2 cellular contexts compared by ENCODE assay signal in the genomic region with DNA sequence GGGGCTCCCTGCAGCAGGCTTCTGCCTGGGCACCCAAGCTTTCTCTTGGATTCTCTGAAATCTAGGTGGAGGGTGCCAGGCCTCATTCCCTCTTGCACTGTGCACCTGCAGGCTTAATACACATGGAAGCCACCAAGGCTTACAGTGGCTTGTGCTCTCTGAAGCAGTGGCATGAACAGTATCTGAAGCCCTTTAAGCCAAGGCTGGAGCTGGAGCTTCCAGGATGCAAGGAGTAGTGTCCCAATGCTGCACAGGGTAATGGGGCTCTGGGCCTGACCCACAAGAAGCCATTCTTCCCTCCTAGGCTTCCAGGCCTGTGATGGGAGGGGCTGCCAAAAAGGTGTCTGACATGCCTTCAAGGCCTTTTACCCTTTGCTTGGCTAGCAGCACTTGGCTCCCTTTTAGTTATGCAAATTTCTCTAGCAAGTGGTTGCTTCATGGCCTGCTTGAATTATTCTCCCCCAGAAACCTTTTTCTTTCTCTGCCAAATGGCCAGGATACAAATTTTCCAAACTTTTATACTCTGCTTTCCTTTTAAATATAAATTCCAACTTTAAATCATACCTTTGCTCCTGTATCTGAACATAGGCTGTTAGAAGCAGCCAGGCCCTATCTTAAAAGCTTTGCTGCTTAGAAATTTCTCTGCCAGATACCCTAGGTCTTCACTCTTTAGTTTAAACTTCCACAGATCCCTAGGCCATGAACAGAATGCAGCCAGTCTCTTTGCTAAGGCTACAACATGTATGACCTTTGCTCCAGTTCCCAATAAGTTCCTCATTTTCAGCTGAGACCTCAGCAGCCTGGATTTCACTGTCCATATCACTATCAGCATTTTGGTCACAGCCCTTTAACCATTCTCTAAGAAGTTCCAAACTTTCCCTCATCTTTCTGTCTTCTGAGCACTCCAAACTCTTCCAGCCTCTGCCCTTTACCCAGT.
TF ChIP-seq lines count a peak whose summit lies in the region.

No MANE protein-coding gene starts in this region.

TF ChIP-seq in IMR-90, 13 proteins besides CTCF, POLR2A, EP300 and RAD21:
- TF ChIP-seq FOS (IDR thresholded peaks at IDR 0.05; ENCODE audit: low read depth, low read length) (no peak), ELK1 (IDR thresholded peaks at IDR 0.05; ENCODE audit: borderline replicate concordance, low read depth, low read length) (no peak), NFE2L2 (IDR thresholded peaks at IDR 0.05; ENCODE audit: low read depth, low read length) (no peak)

TF ChIP-seq in GM12878, 131 proteins besides CTCF, POLR2A, EP300 and RAD21:
- TF ChIP-seq E2F8 (IDR thresholded peaks at IDR 0.05; ENCODE audit: low read depth, partially characterized antibody): no peak
- no peak for TF ChIP-seq CHD1 (IDR thresholded peaks at IDR 0.05; ENCODE audit: low read depth, low read length)
- no peak for TF ChIP-seq STAT3 (IDR thresholded peaks at IDR 0.05; ENCODE audit: low read depth, low read length)
- TF ChIP-seq, protein P1, sequence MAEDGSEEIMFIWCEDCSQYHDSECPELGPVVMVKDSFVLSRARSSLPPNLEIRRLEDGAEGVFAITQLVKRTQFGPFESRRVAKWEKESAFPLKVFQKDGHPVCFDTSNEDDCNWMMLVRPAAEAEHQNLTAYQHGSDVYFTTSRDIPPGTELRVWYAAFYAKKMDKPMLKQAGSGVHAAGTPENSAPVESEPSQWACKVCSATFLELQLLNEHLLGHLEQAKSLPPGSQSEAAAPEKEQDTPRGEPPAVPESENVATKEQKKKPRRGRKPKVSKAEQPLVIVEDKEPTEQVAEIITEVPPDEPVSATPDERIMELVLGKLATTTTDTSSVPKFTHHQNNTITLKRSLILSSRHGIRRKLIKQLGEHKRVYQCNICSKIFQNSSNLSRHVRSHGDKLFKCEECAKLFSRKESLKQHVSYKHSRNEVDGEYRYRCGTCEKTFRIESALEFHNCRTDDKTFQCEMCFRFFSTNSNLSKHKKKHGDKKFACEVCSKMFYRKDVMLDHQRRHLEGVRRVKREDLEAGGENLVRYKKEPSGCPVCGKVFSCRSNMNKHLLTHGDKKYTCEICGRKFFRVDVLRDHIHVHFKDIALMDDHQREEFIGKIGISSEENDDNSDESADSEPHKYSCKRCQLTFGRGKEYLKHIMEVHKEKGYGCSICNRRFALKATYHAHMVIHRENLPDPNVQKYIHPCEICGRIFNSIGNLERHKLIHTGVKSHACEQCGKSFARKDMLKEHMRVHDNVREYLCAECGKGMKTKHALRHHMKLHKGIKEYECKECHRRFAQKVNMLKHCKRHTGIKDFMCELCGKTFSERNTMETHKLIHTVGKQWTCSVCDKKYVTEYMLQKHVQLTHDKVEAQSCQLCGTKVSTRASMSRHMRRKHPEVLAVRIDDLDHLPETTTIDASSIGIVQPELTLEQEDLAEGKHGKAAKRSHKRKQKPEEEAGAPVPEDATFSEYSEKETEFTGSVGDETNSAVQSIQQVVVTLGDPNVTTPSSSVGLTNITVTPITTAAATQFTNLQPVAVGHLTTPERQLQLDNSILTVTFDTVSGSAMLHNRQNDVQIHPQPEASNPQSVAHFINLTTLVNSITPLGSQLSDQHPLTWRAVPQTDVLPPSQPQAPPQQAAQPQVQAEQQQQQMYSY (CRISPR knock-in tag; IDR thresholded peaks at IDR 0.05): no peak
- TF ChIP-seq ELK1 (IDR thresholded peaks at IDR 0.05; ENCODE audit: low read depth, low read length): no peak
- TF ChIP-seq ATF2 (IDR thresholded peaks at IDR 0.05; ENCODE audit: low read length): no peak
- TF ChIP-seq ZBTB4 (CRISPR knock-in tag; IDR thresholded peaks at IDR 0.05): no peak
- no peak for TF ChIP-seq NRF1 (conservative IDR thresholded peaks at IDR 0.05; ENCODE audit: low read depth, low read length)
- TF ChIP-seq CREM (IDR thresholded peaks at IDR 0.05; ENCODE audit: low read depth): no peak
